Comparison of ENCODE assay signal across 1 cellular context in genomic region chr15:22939652-22940061, GRCh38.
TF ChIP-seq lines count a peak whose summit lies in the region.

No MANE protein-coding gene starts in this region.

TF ChIP-seq in IMR-90, 13 proteins besides CTCF, POLR2A, EP300 and RAD21 (continued from another document):
- no peak for TF ChIP-seq FOS (IDR thresholded peaks at IDR 0.05; ENCODE audit: low read depth, low read length)
- no peak for TF ChIP-seq ELK1 (IDR thresholded peaks at IDR 0.05; ENCODE audit: borderline replicate concordance, low read depth, low read length)
- TF ChIP-seq CEBPB (IDR thresholded peaks at IDR 0.05; ENCODE audit: low read depth, low read length), result no peak
